8 cellular contexts compared by ENCODE assay signal in genomic region chr6:7312616-7313504, GRCh38. TPM values are rescaled to one million over a fixed set of nuclear protein-coding genes. Genes with fewer than 3 reads are reported as not detected.
DNase-seq lines count a peak whose midpoint lies in the region; ATAC-seq and TF ChIP-seq lines count a peak whose summit lies in the region.

Gene SSR1 (minus strand): TSS chr6:7313199. CDS start chr6:7313120, 79 bp downstream.

- peak; percentile 95 for DNase-seq in AG04450 (ENCODE audit: low read depth, low spot score)
- peak; percentile 97 for DNase-seq in NCI-H226
- peak; percentile 97 for DNase-seq in WTC11 (ENCODE audit: low spot score)
- peak; percentile 96 to 98 for DNase-seq in cardiac fibroblast (ENCODE audit: low read depth in 2 of 2)
- DNase-seq in iPS-NIHi7 (ENCODE audit: extremely low spot score) = peak; percentile 100
- peak; percentile 87 for DNase-seq in smooth muscle cell (lab: John Stamatoyannopoulos, UW; ENCODE audit: unreplicated experiment)

- H3K4me3 ChIP-seq in AG04450 (ENCODE audit: low read depth, low read length) = peak within 1 kb of the TSS; percentile 98
- peak within 1 kb of the TSS; percentile 96 to 97 for H3K4me3 ChIP-seq in cardiac fibroblast (replicated peaks in 1 of 2; ENCODE audit: low read depth in 2 of 2, low read length in 2 of 2)
- H3K4me3 ChIP-seq in smooth muscle cell = peak within 1 kb of the TSS; percentile 90

- peaks cover 10% of the 10 kb centered on the region for H3K9me3 Mint-ChIP-seq in WTC11

- H3K27me3 ChIP-seq in AG04450 (ENCODE audit: control insufficient read depth, insufficient read depth, low read length) = no peaks in the 10 kb centered on the region
- no peaks in the 10 kb centered on the region for H3K27me3 ChIP-seq in smooth muscle cell (ENCODE audit: low read depth)

- peaks cover 12% of the 10 kb centered on the region for H3K4me1 Mint-ChIP-seq in WTC11

- H3K9me3 ChIP-seq in AG04450 (ENCODE audit: control insufficient read depth, insufficient read depth, low read length) (peaks cover 3% of the 10 kb centered on the region; the same call in 1 of the 2 replicates), smooth muscle cell (replicated peaks; ENCODE audit: low read depth) (no peaks in the 10 kb centered on the region)

- CTCF ChIA-PET in AG04450 (lab: Charles Lee) (no interaction called here), WTC11 (lab: Charles Lee) (no interaction called here)

- 1% methylated on average over 78 of the region's 83 CpGs for WGBS in smooth muscle cell (ENCODE audit: low lambda C conversion rate)

- peak within 1 kb of the TSS; percentile 95 for H3K9ac ChIP-seq in smooth muscle cell (ENCODE audit: low read depth)

- peak within 1 kb of the TSS; percentile 94 for H3K4me2 ChIP-seq in smooth muscle cell

- peak within 1 kb of the TSS; percentile 97 for H3K27ac Mint-ChIP-seq in WTC11

- H3K36me3 Mint-ChIP-seq in WTC11 = peaks cover 24% of the 10 kb centered on the region

- H3K27me3 Mint-ChIP-seq in WTC11 (ENCODE audit: low read depth) = no peaks in the 10 kb centered on the region

- peak within 1 kb of the TSS; percentile 94 for H3K4me3 Mint-ChIP-seq in WTC11

- peak within 1 kb of the TSS; percentile 80 for H2AFZ ChIP-seq in smooth muscle cell (ENCODE audit: low read depth)

- H3K27ac ChIP-seq in AG04450 (ENCODE audit: low read depth, low read length) (peak within 1 kb of the TSS; percentile 93), smooth muscle cell (ENCODE audit: low read depth) (peak within 1 kb of the TSS; percentile 85)

- TF ChIP-seq CTCF in AG04450 (IDR thresholded peaks at IDR 0.05; ENCODE audit: low read depth, low read length) = no peak
- no peak for TF ChIP-seq CTCF in WTC11 (IDR thresholded peaks at IDR 0.05)
- no peak for TF ChIP-seq CTCF in cardiac fibroblast (IDR thresholded peaks at IDR 0.05; ENCODE audit: low read depth, low read length)
- TF ChIP-seq CTCF in smooth muscle cell (IDR thresholded peaks at IDR 0.05; ENCODE audit: borderline replicate concordance, insufficient read depth, poor library complexity, severe bottlenecking) = no peak

- peaks cover 41% of the 10 kb centered on the region for H4K20me1 ChIP-seq in smooth muscle cell (ENCODE audit: low read depth)

- peaks cover 49% of the 10 kb centered on the region for H3K79me2 ChIP-seq in smooth muscle cell (ENCODE audit: low read depth)

- H3K36me3 ChIP-seq in smooth muscle cell (ENCODE audit: low read depth) = no peaks in the 10 kb centered on the region

- ATAC-seq in GM18909 (IDR thresholded peaks at IDR 0.05; ENCODE audit: poor library complexity, unreplicated experiment) = peak; percentile 98
- peak; percentile 98 for ATAC-seq in HG03175 (IDR thresholded peaks at IDR 0.05; ENCODE audit: unreplicated experiment)
- peak; percentile 98 for ATAC-seq in WTC11

- H3F3A ChIP-seq in smooth muscle cell (ENCODE audit: low read depth) = no peaks in the 10 kb centered on the region

- H3K4me1 ChIP-seq in smooth muscle cell (ENCODE audit: low read depth) = peaks cover 16% of the 10 kb centered on the region

- POLR2A ChIA-PET in AG04450 (lab: Yijun Ruan, JAX) (interaction anchor here (0.5 to 1.5 kb wide), 8 partner anchors 72 to 788 kb away, joined by 3 to 7 read pairs (median 4); partner anchors contain the start of genes CAGE1, RIOK1 and SNRNP48), WTC11 (lab: Charles Lee) (interaction anchor here (0.6 to 2.2 kb wide), 4 partner anchors 32 to 626 kb away, joined by 3 to 9 read pairs (median 6); partner anchors contain the start of genes CAGE1 and RIOK1)

TF ChIP-seq in WTC11, 78 proteins besides CTCF, POLR2A, EP300 and RAD21 (continues in another document):
- TF ChIP-seq ZBTB21 (CRISPR knock-in tag; IDR thresholded peaks at IDR 0.05; ENCODE audit: borderline replicate concordance) (no peak), NFE2L1 (CRISPR knock-in tag; IDR thresholded peaks at IDR 0.05) (peak; percentile 17; the same call in 1 of the 2 replicates), ZNF232 (CRISPR knock-in tag; IDR thresholded peaks at IDR 0.05) (no peak), EMX1 (CRISPR knock-in tag; IDR thresholded peaks at IDR 0.05) (no peak), CBFB (CRISPR knock-in tag; IDR thresholded peaks at IDR 0.05; ENCODE audit: low read depth) (no peak), RORB (CRISPR knock-in tag; IDR thresholded peaks at IDR 0.05) (no peak), FOXP1 (CRISPR knock-in tag; IDR thresholded peaks at IDR 0.05; ENCODE audit: borderline replicate concordance) (peak; percentile 73; the same call in 1 of the 2 replicates), ESRRA (CRISPR knock-in tag; IDR thresholded peaks at IDR 0.05; ENCODE audit: borderline replicate concordance) (no peak), MXD4 (CRISPR knock-in tag; IDR thresholded peaks at IDR 0.05; ENCODE audit: borderline replicate concordance) (no peak), TEAD4 (CRISPR knock-in tag; IDR thresholded peaks at IDR 0.05) (no peak), ZNF121 (CRISPR knock-in tag; IDR thresholded peaks at IDR 0.05) (no peak), SOX15 (CRISPR knock-in tag; IDR thresholded peaks at IDR 0.05) (no peak), ZNF263 (CRISPR knock-in tag; IDR thresholded peaks at IDR 0.05; ENCODE audit: low read depth) (no peak), ATF3 (CRISPR knock-in tag; conservative IDR thresholded peaks at IDR 0.05) (no peak), MAX (CRISPR knock-in tag; IDR thresholded peaks at IDR 0.05) (peak; percentile 91), SMAD3 (CRISPR knock-in tag; IDR thresholded peaks at IDR 0.05; ENCODE audit: borderline replicate concordance) (0 out of 2 replicates have a peak, but pooled peaks have one; percentile 47), CREM (CRISPR knock-in tag; IDR thresholded peaks at IDR 0.05) (no peak; the same call in 1 of the 2 replicates), E2F4 (CRISPR knock-in tag; IDR thresholded peaks at IDR 0.05; ENCODE audit: borderline replicate concordance, low read depth) (no peak), E2F1 (CRISPR knock-in tag; IDR thresholded peaks at IDR 0.05) (peak; percentile 61; the same call in 1 of the 2 replicates), ZNF138 (CRISPR knock-in tag; conservative IDR thresholded peaks at IDR 0.05) (no peak), NR3C1 (CRISPR knock-in tag; conservative IDR thresholded peaks at IDR 0.05; ENCODE audit: low read depth) (no peak), HMGA2 (CRISPR knock-in tag; IDR thresholded peaks at IDR 0.05) (no peak), MYBL2 (CRISPR knock-in tag; IDR thresholded peaks at IDR 0.05) (no peak), JAZF1 (CRISPR knock-in tag; IDR thresholded peaks at IDR 0.05) (no peak)

RNA-seq across cellular contexts. Expression of gene SSR1, which starts in this region (rescaled TPM):
- polyA plus RNA-seq in AG04450 (2011; rRNA removed) = 257 and 375 TPM in 2 replicates
- 109 and 181 TPM in 2 replicates for polyA minus RNA-seq in AG04450 (2011; rRNA and poly(A)+ RNA removed)
- total RNA-seq in WTC11 (2021) = 86.4 to 96.7 TPM (median 91.6 TPM) in 3 replicates
- 304 and 369 TPM in 2 replicates for total RNA-seq in smooth muscle cell
- polyA plus RNA-seq in smooth muscle cell = 264 and 306 TPM in 2 replicates

Comparison
In these comparisons a context has a peak if more than half of its experiments do, and no peak if none do; other contexts are left out.
1. Peak in every context shown above with its lines: DNase-seq, ATAC-seq, H3K4me3 ChIP-seq and H3K27ac ChIP-seq.